In genomic region chr10:131980321-131980720, GRCh38 we compare ENCODE assay signal across 9 cellular contexts. TPM values are rescaled to one million over a fixed set of nuclear protein-coding genes. Genes with fewer than 3 reads are reported as not detected.
A peak's percentile ranks its signal among the peaks of the same experiment; 100 is the strongest.
DNase-seq lines count a peak whose midpoint lies in the region; ATAC-seq and TF ChIP-seq lines count a peak whose summit lies in the region.
"Had no signal": no experiment of that assay in that cellular context is flagged by ENCODE, and none has a peak within 500 bp of the region (broad histone marks: within the 10 kb centered on the region; RNA-seq: fewer than 3 reads in every experiment).

No MANE protein-coding gene starts in this region.

- intact Hi-C loops in sciatic nerve (cut with DNase I), result no loop called here

- POLR2A ChIA-PET in naive thymus-derived CD8-positive, alpha-beta T cell (lab: Charles Lee), result interaction anchor here (0.7 to 2.9 kb wide), 5 partner anchors 10 to 80 kb away, joined by 3 to 14 read pairs (median 6); partner anchors contain the start of gene PPP2R2D

- ATAC-seq in naive thymus-derived CD8-positive, alpha-beta T cell, result no peak
- ATAC-seq in sciatic nerve (no peak), GM18511 (IDR thresholded peaks at IDR 0.05; ENCODE audit: unreplicated experiment) (no peak)

- peaks cover 4% of the 10 kb centered on the region for H3K27me3 Mint-ChIP-seq in IgD-negative memory B cell
- H3K27me3 Mint-ChIP-seq in chondrocyte (ENCODE audit: low read depth), result no peaks in the 10 kb centered on the region
- peaks cover 0 to 2% (median 0%) of the 10 kb centered on the region in 5 donors for H3K27me3 Mint-ChIP-seq in naive thymus-derived CD8-positive, alpha-beta T cell

- H3K36me3 Mint-ChIP-seq in IgD-negative memory B cell (peaks cover 2% of the 10 kb centered on the region), chondrocyte (ENCODE audit: low read depth) (peaks cover 1% of the 10 kb centered on the region)
- H3K36me3 Mint-ChIP-seq in naive thymus-derived CD8-positive, alpha-beta T cell, result peaks cover 0 to 2% (median 0%) of the 10 kb centered on the region in 3 donors

- H3K27ac Mint-ChIP-seq in IgD-negative memory B cell (peak overlapping the region in 2 of 3 donors; percentile 19 to 87), chondrocyte (ENCODE audit: unreplicated experiment) (peak overlapping the region; percentile 82)
- peak overlapping the region; percentile 27 to 90 (median 79) for H3K27ac Mint-ChIP-seq in naive thymus-derived CD8-positive, alpha-beta T cell

- peak overlapping the region; percentile 56 for H3K4me3 ChIP-seq in AG09309 (ENCODE audit: control insufficient read depth, low read depth, low read length)

- H3K4me3 Mint-ChIP-seq in IgD-negative memory B cell (peak overlapping the region in 2 of 4 donors; percentile 71 to 85), chondrocyte (ENCODE audit: unreplicated experiment) (peak overlapping the region; percentile 85)
- H3K4me3 Mint-ChIP-seq in naive thymus-derived CD8-positive, alpha-beta T cell, result peak overlapping the region; percentile 79 to 91 (median 85)

- TF ChIP-seq CTCF in AG09309 (IDR thresholded peaks at IDR 0.05; ENCODE audit: control insufficient read depth, insufficient read depth, low read depth, low read length, missing control alignments), result no peak
- TF ChIP-seq CTCF in chondrocyte (IDR thresholded peaks at IDR 0.05), result no peak

- H3K9me3 Mint-ChIP-seq in IgD-negative memory B cell (no peaks in the 10 kb centered on the region), chondrocyte (ENCODE audit: low read depth) (no peaks in the 10 kb centered on the region)
- no peaks in the 10 kb centered on the region for H3K9me3 Mint-ChIP-seq in naive thymus-derived CD8-positive, alpha-beta T cell

- peaks cover 3 to 16% (median 11%) of the 10 kb centered on the region in 3 donors for H3K4me1 Mint-ChIP-seq in IgD-negative memory B cell
- H3K4me1 Mint-ChIP-seq in chondrocyte (ENCODE audit: low read depth), result peaks cover 56% of the 10 kb centered on the region
- peaks cover 35 to 61% (median 58%) of the 10 kb centered on the region in 4 donors for H3K4me1 Mint-ChIP-seq in naive thymus-derived CD8-positive, alpha-beta T cell

- no peak for DNase-seq in AG09309 (ENCODE audit: low read depth)
- no peak for DNase-seq in chondrocyte (ENCODE audit: low spot score)
- no peak for DNase-seq in naive thymus-derived CD8-positive, alpha-beta T cell
- no peak for DNase-seq in activated CD4-positive, CD25-positive, alpha-beta regulatory T cell treated with anti-CD3 and anti-CD28 coated beads, Interleukin-2, amount 50 U/mL, for 72 hours
- no peak for DNase-seq in NCI-H146 treated with DMSO at 0.1 percent for 48 hours (lab: John Stamatoyannopoulos, UW; ENCODE audit: unreplicated experiment)
- DNase-seq in sciatic nerve (ENCODE audit: low spot score), result no peak
- DNase-seq: NCI-H748 treated with DMSO at 0.1 percent for 48 hours had no signal

RNA-seq across cellular contexts. Expression of gene BNIP3, which starts 1.4 kb away (rescaled TPM):
- polyA plus RNA-seq in IgD-negative memory B cell, result 8.7 TPM
- total RNA-seq in chondrocyte, result 31.0 to 97.4 TPM (median 88.9 TPM) in 3 replicates
- total RNA-seq in naive thymus-derived CD8-positive, alpha-beta T cell, result 10 to 100 TPM; 36.4 to 42.1 TPM
- 10 to 100 TPM; 30.8 to 38.9 (median 37.5) TPM for polyA plus RNA-seq in naive thymus-derived CD8-positive, alpha-beta T cell
- 37.9 TPM for total RNA-seq in sciatic nerve
